Comparison of ENCODE assay signal across 1 cellular context in genomic region chr2:216300921-216301320, GRCh38.
TF ChIP-seq lines count a peak whose summit lies in the region.

No MANE protein-coding gene starts in this region.

TF ChIP-seq in IMR-90, 13 proteins besides CTCF, POLR2A, EP300 and RAD21:
- TF ChIP-seq CHD1 (IDR thresholded peaks at IDR 0.05; ENCODE audit: low read depth, low read length), result no peak
- no peak for TF ChIP-seq RFX5 (IDR thresholded peaks at IDR 0.05; ENCODE audit: low read depth, low read length)
- no peak for TF ChIP-seq SMC3 (IDR thresholded peaks at IDR 0.05; ENCODE audit: low read depth, low read length)
- TF ChIP-seq MAZ (IDR thresholded peaks at IDR 0.05; ENCODE audit: borderline replicate concordance, low read depth, low read length), result no peak
- no peak for TF ChIP-seq BHLHE40 (IDR thresholded peaks at IDR 0.05; ENCODE audit: low read depth, low read length)
- TF ChIP-seq ELK1 (IDR thresholded peaks at IDR 0.05; ENCODE audit: borderline replicate concordance, low read depth, low read length), result no peak
- no peak for TF ChIP-seq FOS (IDR thresholded peaks at IDR 0.05; ENCODE audit: low read depth, low read length)
- TF ChIP-seq NFE2L2 (IDR thresholded peaks at IDR 0.05; ENCODE audit: low read depth, low read length), result no peak
- no peak for TF ChIP-seq CEBPB (IDR thresholded peaks at IDR 0.05; ENCODE audit: low read depth, low read length)
- no peak for TF ChIP-seq MXI1 (IDR thresholded peaks at IDR 0.05; ENCODE audit: borderline replicate concordance, low read depth, low read length)
- TF ChIP-seq RCOR1 (IDR thresholded peaks at IDR 0.05; ENCODE audit: insufficient replicate concordance, low read length), result no peak
- TF ChIP-seq MAFK (IDR thresholded peaks at IDR 0.05; ENCODE audit: low read depth, low read length), result no peak
- TF ChIP-seq USF2 (IDR thresholded peaks at IDR 0.05; ENCODE audit: low read depth, low read length), result no peak
TF ChIP-seq in IMR-90: peak in this region for 0.
